ENCODE assay signal across 16 cellular contexts in genomic region chr10:127996586-127996985, GRCh38.
DNase-seq lines count a peak whose midpoint lies in the region; ATAC-seq, FAIRE-seq and TF ChIP-seq lines count a peak whose summit lies in the region.
"Had no signal": no experiment of that assay in that cellular context is flagged by ENCODE, and none has a peak within 500 bp of the region (broad histone marks: within the 10 kb centered on the region; RNA-seq: fewer than 3 reads in every experiment).

No MANE protein-coding gene starts in this region.

- no peak for FAIRE-seq in small intestine (lab: Jason Lieb, UNC)
- FAIRE-seq: RCC 7860 had no signal

- no peak for TF ChIP-seq POLR2A in sigmoid colon (IDR thresholded peaks at IDR 0.05)

- H3K9ac ChIP-seq in BLaER1: no peak overlapping the region

- H3K27ac ChIP-seq in BLaER1 (no peak overlapping the region), right atrium auricular region (peak overlapping the region; percentile 54 to 78), sigmoid colon (peak overlapping the region; percentile 47 to 69 (median 64)), small intestine (ENCODE audit: low read depth in 1 of 2, low read length in 1 of 2) (peak overlapping the region in 1 of 2 donors; percentile 34)

- DNase-seq in epithelial cell of esophagus (ENCODE audit: low read depth): peak; percentile 50
- DNase-seq in right atrium auricular region (ENCODE audit: low spot score): peak; percentile 79
- peak; percentile 88 for DNase-seq in sigmoid colon
- DNase-seq in foreskin melanocyte: no peak
- no peak for DNase-seq in KBM-7
- no peak for DNase-seq in small intestine
- DNase-seq: ACHN; activated CD4-positive, alpha-beta T cell treated with anti-CD3 and anti-CD28 coated beads, Interleukin-2, amount 50 U/mL, for 4 hours; activated T-cell treated with anti-CD3 and anti-CD28 coated beads, Interleukin-2, amount 50 U/mL, for 72 hours; COR-L47; Kasumi-1; NCI-H1417 had no signal

- TF ChIP-seq CTCF in epithelial cell of esophagus (IDR thresholded peaks at IDR 0.05; ENCODE audit: insufficient read depth, low read depth, low read length, missing control alignments) (no peak), right atrium auricular region (IDR thresholded peaks at IDR 0.05) (no peak), sigmoid colon (IDR thresholded peaks at IDR 0.05) (no peak)

- 0 out of 2 replicates have a peak overlapping the region, but pooled peaks have one; percentile 71 for H3K4me2 ChIP-seq in BLaER1

- H3K4me3 ChIP-seq in BLaER1 (no peak overlapping the region), epithelial cell of esophagus (ENCODE audit: low read length) (no peak overlapping the region), right atrium auricular region (no peak overlapping the region), sigmoid colon (no peak overlapping the region), small intestine (ENCODE audit: low read depth in 1 of 2, low read length in 2 of 2) (no peak overlapping the region)

- H3K9me3 ChIP-seq in BLaER1 (no peaks in the 10 kb centered on the region), right atrium auricular region (no peaks in the 10 kb centered on the region), sigmoid colon (no peaks in the 10 kb centered on the region), small intestine (ENCODE audit: control insufficient read depth, low read depth) (no peaks in the 10 kb centered on the region)

- intact Hi-C loops in sigmoid colon (cut with DNase I): no loop called here

- H3K4me1 ChIP-seq in BLaER1: peaks cover 56% of the 10 kb centered on the region
- peaks cover 0 to 44% of the 10 kb centered on the region in 2 donors for H3K4me1 ChIP-seq in right atrium auricular region
- H3K4me1 ChIP-seq in sigmoid colon: peaks cover 0 to 18% (median 5%) of the 10 kb centered on the region in 4 donors
- H3K4me1 ChIP-seq in small intestine (ENCODE audit: control insufficient read depth in 2 of 2, insufficient read depth in 1 of 2, low read depth in 1 of 2, low read length in 1 of 2): no peaks in the 10 kb centered on the region

- no peaks in the 10 kb centered on the region for H4K20me1 ChIP-seq in BLaER1

- in situ Hi-C loops in KBM-7 (cut with MboI; ENCODE audit: low pct_unique_long_range_greater_than_20kb, low sequenced_read_pairs): no loop called here

- no peak for TF ChIP-seq EP300 in sigmoid colon (IDR thresholded peaks at IDR 0.05)

- 85 to 89% methylated on average over 5 of the region's 5 CpGs for WGBS in sigmoid colon, 2 donors
- WGBS in small intestine, 3 donors: 81 to 92% (median 82%) methylated on average over 5 of the region's 5 CpGs

- no peaks in the 10 kb centered on the region for H3K36me3 ChIP-seq in BLaER1
- H3K36me3 ChIP-seq in right atrium auricular region: no peaks in the 10 kb centered on the region
- no peaks in the 10 kb centered on the region for H3K36me3 ChIP-seq in sigmoid colon
- no peaks in the 10 kb centered on the region for H3K36me3 ChIP-seq in small intestine (ENCODE audit: control insufficient read depth in 2 of 2, insufficient read depth in 2 of 2, low read length in 2 of 2)

- no peak for ATAC-seq in HG03342 (IDR thresholded peaks at IDR 0.05; ENCODE audit: unreplicated experiment)
- ATAC-seq: activated T-cell treated with anti-CD3 and anti-CD28 coated beads, Interleukin-2, amount 50 U/mL, for 72 hours; stimulated activated effector memory CD8-positive, alpha-beta T cell treated with anti-CD3 and anti-CD28 coated beads, Interleukin-12 subunit alpha, Interleukin-12 subunit beta, amount 100 ng/mL, for 72 hours had no signal

- no peaks in the 10 kb centered on the region for H3K27me3 ChIP-seq in BLaER1
- no peaks in the 10 kb centered on the region for H3K27me3 ChIP-seq in right atrium auricular region
- no peaks in the 10 kb centered on the region for H3K27me3 ChIP-seq in sigmoid colon
- no peaks in the 10 kb centered on the region for H3K27me3 ChIP-seq in small intestine (ENCODE audit: control insufficient read depth in 2 of 2, insufficient read depth in 2 of 2, low read length in 2 of 2)

Comparison
In these comparisons a context has a peak if more than half of its experiments do, and no peak if none do; other contexts are left out.
1. DNase-seq: peak in epithelial cell of esophagus (single experiment), right atrium auricular region (single experiment) and sigmoid colon (single experiment); none in foreskin melanocyte (single experiment), KBM-7 (single experiment) and small intestine (single experiment).